ENCODE assay signal across 30 cellular contexts in genomic region chr3:146088840-146089239, GRCh38.
"Had no signal": no experiment of that assay in that cellular context is flagged by ENCODE, and none has a peak within 500 bp of the region (broad histone marks: within the 10 kb centered on the region; RNA-seq: fewer than 3 reads in every experiment).

No MANE protein-coding gene starts in this region.

- H3K4me1 ChIP-seq: breast epithelium had no signal

- H3K27me3 Mint-ChIP-seq: activated CD8-positive, alpha-beta T cell treated with anti-CD3 and anti-CD28 coated beads for 36 hours had no signal

- H3K4me3 ChIP-seq: adrenal gland, body of pancreas, breast epithelium, PC-9 had no signal

- H3K27ac ChIP-seq: adrenal gland, body of pancreas, breast epithelium, PC-9, WERI-Rb-1 had no signal

- H3K36me3 ChIP-seq: adrenal gland, breast epithelium, WERI-Rb-1 had no signal

- DNase-seq: activated CD4-positive, alpha-beta T cell treated with anti-CD3 and anti-CD28 coated beads for 1 hour; activated CD4-positive, alpha-beta T cell treated with anti-CD3 and anti-CD28 coated beads for 48 hours; activated CD4-positive, CD25-positive, alpha-beta regulatory T cell; activated CD8-positive, alpha-beta T cell treated with anti-CD3 and anti-CD28 coated beads for 36 hours; activated gamma-delta T cell treated with Interleukin-2 at 50 U/mL for 16 hours; activated naive CD4-positive, alpha-beta T cell treated with anti-CD3 and anti-CD28 coated beads for 36 hours; activated T-cell treated with anti-CD3 and anti-CD28 coated beads for 4 hours; activated T-cell treated with anti-CD3 and anti-CD28 coated beads, Interleukin-2, amount 50 U/mL, for 4 hours; adrenal gland; body of pancreas; Karpas-422; KBM-7; NCI-H1048; NCI-H1105 treated with DMSO at 0.1 percent for 48 hours; NCI-H1436 treated with DMSO at 0.1 percent for 48 hours; NCI-H1694 treated with DMSO at 0.1 percent for 48 hours; NCI-H2029; NCI-H345; NCI-H524 treated with DMSO at 0.1 percent for 48 hours; NCI-H748 treated with DMSO at 0.1 percent for 48 hours; PC-9; Right ventricle myocardium superior; SW 1271; T-helper 1 cell; T1000; WERI-Rb-1 had no signal

- H3K9me3 Mint-ChIP-seq: activated CD8-positive, alpha-beta T cell treated with anti-CD3 and anti-CD28 coated beads for 36 hours; activated naive CD4-positive, alpha-beta T cell treated with anti-CD3 and anti-CD28 coated beads for 36 hours; activated naive CD4-positive, alpha-beta T cell treated with anti-CD3 and anti-CD28 coated beads, Interleukin-2, amount 50 U/mL, for 72 hours; activated T-cell treated with anti-CD3 and anti-CD28 coated beads, Interleukin-2, amount 50 U/mL, for 4 hours; activated T-helper 1 cell treated with anti-CD3 and anti-CD28 coated beads, Interleukin-12 subunit alpha, Interleukin-12 subunit beta, Interleukin-2, Interleukin-4 antibody, amounts not matched to agents 30 ng/mL and 10 ng/mL and 1 ng/mL, durations not matched to agents 14 hours and 24 hours and 36 hours had no signal

- FAIRE-seq: astrocyte had no signal

- ATAC-seq: activated CD8-positive, alpha-beta T cell treated with anti-CD3 and anti-CD28 coated beads for 36 hours; activated naive CD4-positive, alpha-beta T cell treated with anti-CD3 and anti-CD28 coated beads, Interleukin-2, amount 50 U/mL, for 72 hours; activated T-cell treated with anti-CD3 and anti-CD28 coated beads, Interleukin-2, amount 50 U/mL, for 4 hours; body of pancreas had no signal

- H3K4me3 Mint-ChIP-seq: activated CD8-positive, alpha-beta T cell treated with anti-CD3 and anti-CD28 coated beads for 36 hours; activated naive CD4-positive, alpha-beta T cell treated with anti-CD3 and anti-CD28 coated beads for 36 hours; activated T-cell treated with anti-CD3 and anti-CD28 coated beads, Interleukin-2, amount 50 U/mL, for 4 hours; activated T-helper 1 cell treated with anti-CD3 and anti-CD28 coated beads, Interleukin-12 subunit alpha, Interleukin-12 subunit beta, Interleukin-2, Interleukin-4 antibody, amounts not matched to agents 30 ng/mL and 10 ng/mL and 1 ng/mL, durations not matched to agents 14 hours and 24 hours and 36 hours had no signal

- H3K27me3 ChIP-seq: adrenal gland, body of pancreas, breast epithelium had no signal

- H3K36me3 Mint-ChIP-seq: activated naive CD4-positive, alpha-beta T cell treated with anti-CD3 and anti-CD28 coated beads, Interleukin-2, amount 50 U/mL, for 72 hours had no signal

- H3K9me3 ChIP-seq: body of pancreas, breast epithelium had no signal

- H3K27ac Mint-ChIP-seq: activated CD8-positive, alpha-beta T cell treated with anti-CD3 and anti-CD28 coated beads for 36 hours; activated naive CD4-positive, alpha-beta T cell treated with anti-CD3 and anti-CD28 coated beads for 36 hours; activated naive CD4-positive, alpha-beta T cell treated with anti-CD3 and anti-CD28 coated beads, Interleukin-2, amount 50 U/mL, for 72 hours; activated T-helper 1 cell treated with anti-CD3 and anti-CD28 coated beads, Interleukin-12 subunit alpha, Interleukin-12 subunit beta, Interleukin-2, Interleukin-4 antibody, amounts not matched to agents 30 ng/mL and 10 ng/mL and 1 ng/mL, durations not matched to agents 14 hours and 24 hours and 36 hours had no signal
